In the genomic region with DNA sequence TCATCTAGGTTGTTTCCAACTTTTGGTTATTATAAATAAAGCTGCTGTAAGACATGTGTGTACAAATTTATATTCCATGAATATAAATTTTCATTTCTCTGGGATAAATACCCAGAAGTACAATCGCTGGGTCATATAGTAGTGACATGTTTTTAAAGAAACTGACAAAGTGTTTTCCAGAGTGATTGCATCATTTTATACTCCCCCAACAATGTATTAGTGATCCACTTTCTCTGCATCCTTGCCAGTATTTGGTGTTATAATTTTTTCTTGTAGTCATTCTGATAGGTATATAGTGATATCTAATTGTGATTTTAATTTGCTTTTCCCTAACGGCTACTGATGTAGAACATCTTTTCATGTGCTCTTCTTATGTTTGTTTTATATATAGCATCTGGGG, we compare ENCODE assay signal across 35 cellular contexts.
"Had no signal": no experiment of that assay in that cellular context is flagged by ENCODE, and none has a peak within 500 bp of the region (broad histone marks: within the 10 kb centered on the region; RNA-seq: fewer than 3 reads in every experiment).

No MANE protein-coding gene starts in this region.

- H3K9me3 ChIP-seq: MG63 had no signal

- H3K27me3 ChIP-seq: MG63 had no signal

- H3K36me3 ChIP-seq: MG63 had no signal

- H3K4me3 ChIP-seq: MG63 had no signal

- DNase-seq: Karpas-422, Kasumi-1, MG63, MM.1S, MV-4-11, NCI-H1048, NCI-H1092, NCI-H1092 treated with DMSO at 0.1 percent for 48 hours, NCI-H1105, NCI-H1105 treated with DMSO at 0.1 percent for 48 hours, NCI-H1417, NCI-H1417 treated with DMSO at 0.1 percent for 48 hours, NCI-H1436, NCI-H1436 treated with DMSO at 0.1 percent for 48 hours, NCI-H146, NCI-H1694, NCI-H1694 treated with DMSO at 0.1 percent for 48 hours, NCI-H187, NCI-H187 treated with DMSO at 0.1 percent for 48 hours, NCI-H1930, NCI-H2029, NCI-H2029 treated with DMSO at 0.1 percent for 48 hours, NCI-H2081, NCI-H2081 treated with DMSO at 0.1 percent for 48 hours, NCI-H2107, NCI-H2171, NCI-H2171 treated with DMSO at 0.1 percent for 48 hours, NCI-H2227 treated with DMSO at 0.1 percent for 48 hours, NCI-H226, NCI-H345, NCI-H446, NCI-H446 treated with DMSO at 0.1 percent for 48 hours, NCI-H510A, NCI-H510A treated with DMSO at 0.1 percent for 48 hours, NCI-H524 had no signal
